ENCODE assay signal across 18 cellular contexts in genomic region chr4:81436928-81437327, GRCh38. TPM values are rescaled to one million over a fixed set of nuclear protein-coding genes. Genes with fewer than 3 reads are reported as not detected.
A peak's percentile ranks its signal among the peaks of the same experiment; 100 is the strongest.
DNase-seq lines count a peak whose midpoint lies in the region; ATAC-seq, FAIRE-seq and TF ChIP-seq lines count a peak whose summit lies in the region.
"Had no signal": no experiment of that assay in that cellular context is flagged by ENCODE, and none has a peak within 500 bp of the region (broad histone marks: within the 10 kb centered on the region; RNA-seq: fewer than 3 reads in every experiment).

No MANE protein-coding gene starts in this region.

- H3K4me3 ChIP-seq in GM12878 (no peak overlapping the region), keratinocyte (ENCODE audit: control insufficient read depth in 2 of 3, extremely low read depth in 1 of 3, insufficient read depth in 2 of 3, low read depth in 1 of 3, low read length in 3 of 3) (no peak overlapping the region), suprapubic skin (no peak overlapping the region), SJCRH30 (no peak overlapping the region), SK-N-SH (ENCODE audit: low read depth in 2 of 2, low read length in 1 of 2) (no peak overlapping the region)
- H3K4me3 ChIP-seq: BLaER1 had no signal

- POLR2A ChIA-PET in GM12878 (lab: Charles Lee) = no interaction called here
- POLR2A ChIA-PET in SK-N-SH (lab: Yijun Ruan, JAX) = no interaction called here

- H3K4me1 ChIP-seq in GM12878 (ENCODE audit: control insufficient read depth, insufficient read depth, low read length) (no peaks in the 10 kb centered on the region), keratinocyte (ENCODE audit: control insufficient read depth, extremely low read depth, insufficient read depth, low read length) (peaks cover 19% of the 10 kb centered on the region), suprapubic skin (peaks cover 23% of the 10 kb centered on the region), SJCRH30 (no peaks in the 10 kb centered on the region), SK-N-SH (ENCODE audit: control insufficient read depth in 1 of 2, insufficient read depth in 2 of 2, low read depth in 1 of 2, low read length in 1 of 2) (no peaks in the 10 kb centered on the region)
- H3K4me1 ChIP-seq: BLaER1 had no signal

- TF ChIP-seq EP300 in GM12878 (IDR thresholded peaks at IDR 0.05; ENCODE audit: borderline replicate concordance in 1 of 2, control insufficient read depth in 1 of 2, low read depth in 2 of 2, low read length in 2 of 2) = no peak
- TF ChIP-seq EP300 in suprapubic skin (IDR thresholded peaks at IDR 0.05) = no peak
- TF ChIP-seq EP300 in SK-N-SH (IDR thresholded peaks at IDR 0.05; ENCODE audit: borderline replicate concordance in 1 of 2, low read depth in 1 of 2, low read length in 1 of 2) = no peak

- no peaks in the 10 kb centered on the region for H3K9me2 ChIP-seq in SK-N-SH

- H2AFZ ChIP-seq in GM12878 (ENCODE audit: control insufficient read depth, low read depth, low read length) = no peak overlapping the region
- peak overlapping the region; percentile 69 for H2AFZ ChIP-seq in keratinocyte (ENCODE audit: control insufficient read depth, low read length)
- no peak overlapping the region for H2AFZ ChIP-seq in SK-N-SH (ENCODE audit: low read depth)

- H3K9me3 ChIP-seq in GM12878 (replicated peaks; ENCODE audit: control insufficient read depth, insufficient read depth, low read length) (no peaks in the 10 kb centered on the region), keratinocyte (ENCODE audit: control insufficient read depth, low read depth, low read length) (no peaks in the 10 kb centered on the region), suprapubic skin (no peaks in the 10 kb centered on the region), SJCRH30 (replicated peaks) (no peaks in the 10 kb centered on the region), SK-N-SH (no peaks in the 10 kb centered on the region)
- H3K9me3 ChIP-seq: BLaER1 had no signal

- H3K9me1 ChIP-seq in keratinocyte (ENCODE audit: control insufficient read depth, extremely low read depth, insufficient read depth, low read length) = no peaks in the 10 kb centered on the region

- no peak for ATAC-seq in GM12878
- no peak for ATAC-seq in GM18502 (IDR thresholded peaks at IDR 0.05; ENCODE audit: poor library complexity, unreplicated experiment)
- ATAC-seq: HCT116 had no signal

- in situ Hi-C loops in GM12878 (cut with MboI) = no loop called here

- TF ChIP-seq POLR2A in GM12878 (IDR thresholded peaks at IDR 0.05; ENCODE audit: low read depth, low read length) = no peak
- no peak for TF ChIP-seq POLR2A in suprapubic skin (IDR thresholded peaks at IDR 0.05)

- H3K36me3 ChIP-seq in GM12878 (ENCODE audit: control insufficient read depth in 2 of 2, insufficient read depth in 2 of 2, low read length in 1 of 2) (no peaks in the 10 kb centered on the region), keratinocyte (ENCODE audit: control insufficient read depth in 2 of 2, extremely low read depth in 1 of 2, insufficient read depth in 2 of 2, low read length in 2 of 2) (no peaks in the 10 kb centered on the region), suprapubic skin (peaks cover 71% of the 10 kb centered on the region), SJCRH30 (no peaks in the 10 kb centered on the region), SK-N-SH (replicated peaks in 1 of 2; ENCODE audit: control insufficient read depth in 1 of 2, insufficient read depth in 2 of 2, low read length in 1 of 2) (no peaks in the 10 kb centered on the region)

- dilution Hi-C loops in keratinocyte (cut with MboI; ENCODE audit: extremely low pct_ligation_motif_present, low sequenced_read_pairs) = no loop called here

- RAD21 ChIA-PET in GM12878 (lab: Charles Lee; ENCODE audit: unreplicated experiment) = no interaction called here

- no peaks in the 10 kb centered on the region for H3K27me3 ChIP-seq in GM12878 (replicated peaks in 1 of 2; ENCODE audit: control insufficient read depth in 2 of 2, insufficient read depth in 2 of 2, low read length in 1 of 2)
- H3K27me3 ChIP-seq in keratinocyte (ENCODE audit: control insufficient read depth, extremely low read depth, insufficient read depth, low read length) = no peaks in the 10 kb centered on the region
- H3K27me3 ChIP-seq in suprapubic skin = no peaks in the 10 kb centered on the region
- no peaks in the 10 kb centered on the region for H3K27me3 ChIP-seq in SJCRH30
- H3K27me3 ChIP-seq in SK-N-SH (ENCODE audit: insufficient read depth) = no peaks in the 10 kb centered on the region; the same call in 1 of the 2 replicates
- H3K27me3 ChIP-seq: BLaER1 had no signal

- no TSS peak for BruUV-seq in GM12878 (replicated peaks; lab: Mats Ljungman, UMichigan)

- H4K20me1 ChIP-seq in GM12878 (ENCODE audit: control insufficient read depth, insufficient read depth) (no peaks in the 10 kb centered on the region), keratinocyte (ENCODE audit: control insufficient read depth, extremely low read depth, insufficient read depth, low read length) (no peaks in the 10 kb centered on the region), SK-N-SH (ENCODE audit: insufficient read depth) (no peaks in the 10 kb centered on the region)
- H4K20me1 ChIP-seq: BLaER1 had no signal

- intact Hi-C loops in GM12878 (cut with micrococcal nuclease; ENCODE audit: unreplicated experiment) = no loop called here

- H3F3A ChIP-seq in SK-N-SH (replicated peaks; ENCODE audit: insufficient read depth) = no peaks in the 10 kb centered on the region

- TF ChIP-seq CTCF in D721Med (IDR thresholded peaks at IDR 0.05; ENCODE audit: insufficient read depth, missing control alignments) (no peak), GM12878 (IDR thresholded peaks at IDR 0.05 in 2 of 3, conservative IDR thresholded peaks at IDR 0.05 in 1 of 3; ENCODE audit: control insufficient read depth in 2 of 3, extremely low read depth in 1 of 3, insufficient read depth in 1 of 3, low read depth in 3 of 3, low read length in 3 of 3) (no peak), keratinocyte (optimal IDR thresholded peaks at IDR 0.05 in 1 of 3, IDR thresholded peaks at IDR 0.05 in 1 of 3, conservative IDR thresholded peaks at IDR 0.05 in 1 of 3; ENCODE audit: extremely low read depth in 1 of 3, insufficient read depth in 2 of 3, low read length in 3 of 3) (no peak), suprapubic skin (IDR thresholded peaks at IDR 0.05) (no peak), SK-N-SH (IDR thresholded peaks at IDR 0.05) (no peak)

- WGBS in GM12878 (ENCODE audit: insufficient coverage, insufficient replicate concordance, low lambda C conversion rate, missing lambda C conversion rate) = 0% methylated on average over 3 of the region's 3 CpGs
- 63% methylated on average over 3 of the region's 3 CpGs for WGBS in suprapubic skin
- 9% methylated on average over 3 of the region's 3 CpGs for WGBS in SK-N-SH (ENCODE audit: low lambda C conversion rate)

- peak; percentile 16 for FAIRE-seq in D721Med (lab: Jason Lieb, UNC)
- peak; percentile 65 for FAIRE-seq in GM12878 (lab: Jason Lieb, UNC)
- no peak for FAIRE-seq in keratinocyte (lab: Jason Lieb, UNC)
- FAIRE-seq: HTR-8/SVneo had no signal

- no peak overlapping the region for H3K27ac ChIP-seq in GM12878 (ENCODE audit: control insufficient read depth, insufficient read depth)
- peak overlapping the region; percentile 70 for H3K27ac ChIP-seq in keratinocyte (ENCODE audit: control insufficient read depth, insufficient read depth, low read length)
- peak overlapping the region; percentile 67 for H3K27ac ChIP-seq in suprapubic skin
- no peak overlapping the region for H3K27ac ChIP-seq in SJCRH30
- no peak overlapping the region for H3K27ac ChIP-seq in SK-N-SH (ENCODE audit: low read depth in 2 of 2, low read length in 1 of 2)
- H3K27ac ChIP-seq: BLaER1 had no signal

- no peak for TF ChIP-seq RAD21 in GM12878 (IDR thresholded peaks at IDR 0.05; ENCODE audit: insufficient read depth, low read depth, low read length)
- no peak for TF ChIP-seq RAD21 in SK-N-SH (IDR thresholded peaks at IDR 0.05; ENCODE audit: low read length)

- H3K9ac ChIP-seq in GM12878 (ENCODE audit: control insufficient read depth, insufficient read depth, low read length) = no peak overlapping the region
- H3K9ac ChIP-seq in keratinocyte (ENCODE audit: control insufficient read depth, extremely low read depth, insufficient read depth, low read length) = no peak overlapping the region
- no peak overlapping the region for H3K9ac ChIP-seq in SK-N-SH
- H3K9ac ChIP-seq: BLaER1 had no signal

- no peak overlapping the region for H3K4me2 ChIP-seq in GM12878 (ENCODE audit: control insufficient read depth, insufficient read depth)
- peak overlapping the region; percentile 25 for H3K4me2 ChIP-seq in keratinocyte (ENCODE audit: control insufficient read depth, extremely low read depth, insufficient read depth, low read depth, low read length)
- H3K4me2 ChIP-seq in SK-N-SH = no peak overlapping the region
- H3K4me2 ChIP-seq: BLaER1 had no signal

- DNase-seq in D721Med (ENCODE audit: insufficient read length, low spot score) (no peak), GM12878 (ENCODE audit: low read depth, low spot score) (no peak), keratinocyte (ENCODE audit: low read depth, low spot score) (no peak), suprapubic skin (ENCODE audit: low spot score in 2 of 2) (no peak), SJCRH30 (no peak), SK-N-SH (no peak)
- DNase-seq: 8988T; CD4-positive, alpha-beta memory T cell; DMS79 treated with DMSO at 0.1 percent for 48 hours; GF-D8; GOT3; H7; HFFc6 had no signal

- SMC1A ChIA-PET in GM12878 (lab: Charles Lee; ENCODE audit: uncharacterized antibody, unreplicated experiment) = interaction anchor here (1.0 to 1.1 kb wide), 2 partner anchors 9 to 257 kb away, joined by 3 read pairs; no protein-coding TSS in a partner anchor

- CTCF ChIA-PET in GM12878 (lab: Yijun Ruan, JAX) = interaction anchor here (1.2 kb wide), 2 partner anchors 9 to 31 kb away, joined by 5 to 6 read pairs; no protein-coding TSS in a partner anchor
- CTCF ChIA-PET in SK-N-SH (lab: Yijun Ruan, JAX) = interaction anchor here (1.3 to 1.5 kb wide), 2 partner anchors 30 to 831 kb away, joined by 3 to 6 read pairs; no protein-coding TSS in a partner anchor

- H3K79me2 ChIP-seq in GM12878 (ENCODE audit: control insufficient read depth, insufficient read depth, low read length) (no peaks in the 10 kb centered on the region), keratinocyte (ENCODE audit: control insufficient read depth, insufficient read depth, low read length) (no peaks in the 10 kb centered on the region), SK-N-SH (ENCODE audit: insufficient read depth) (no peaks in the 10 kb centered on the region)

RNA-seq across cellular contexts. Expression of gene RASGEF1B, which starts 34.8 kb away (rescaled TPM):
- total RNA-seq in GM12878 (2013; cell fraction: nucleolus; rRNA removed) = 0.23 and 0.76 TPM in 2 replicates
- total RNA-seq in GM12878 (2014; rRNA removed) (0.06 TPM in 1 of 2 replicates, not detected in the other), GM12878 (2014; rRNA removed; fragmentation: Illumina TruSeq; extraction: Trizol) (0.13 and 0.18 TPM in 2 replicates), GM12878 (2021) (0.15 and 0.19 TPM in 2 replicates), suprapubic skin (100 to 1,000 TPM in 1 of 4 donors, 10 to 100 TPM in 3; 32.4 to 106 (median 63.0) TPM)
- not detected for polyA plus RNA-seq in GM12878 (2011; ENCODE audit: low read depth)
- polyA plus RNA-seq in GM12878 (2011; rRNA removed) (0.09 and 0.10 TPM in 2 replicates), GM12878 (2014; fragmentation: Illumina TruSeq; extraction: Trizol) (0.03 and 0.27 TPM in 2 replicates), GM12878 (2014; fragmentation: Nextera tagmentation; extraction: Ambion mirVana) (not detected), GM12878 (2014; rRNA removed) (0.06 TPM in 1 of 2 replicates, not detected in the other), GM12878 (2016; fragmentation: Nextera tagmentation; extraction: Ambion mirVana) (under 1 TPM; 0.10 to 0.24 TPM), keratinocyte (0.45 to 0.98 TPM (median 0.68 TPM) in 3 replicates), SK-N-SH (2012; rRNA removed) (not detected in 2 replicates)
- polyA plus RNA-seq in GM12878 (2011; cell fraction: cytosol; rRNA removed) = 0.03 and 0.10 TPM in 2 replicates
- polyA plus RNA-seq in GM12878 (2011; cell fraction: nucleus; rRNA removed) = 0.06 TPM in 1 of 2 replicates, not detected in the other
- polyA plus RNA-seq in GM12878 (2012) = 0.15 and 0.20 TPM in 2 replicates
- polyA minus RNA-seq in GM12878 (2011; rRNA and poly(A)+ RNA removed) = 0.21 and 0.29 TPM in 2 replicates
- polyA minus RNA-seq in GM12878 (2011; cell fraction: cytosol; rRNA and poly(A)+ RNA removed) = not detected in 2 replicates
- polyA minus RNA-seq in GM12878 (2011; cell fraction: nucleus; rRNA and poly(A)+ RNA removed) = 0.12 and 0.29 TPM in 2 replicates
- 31.2 TPM for polyA plus RNA-seq in keratinocyte (2011; ENCODE audit: low read depth)
- 0.60 and 0.64 TPM in 2 replicates for polyA plus RNA-seq in keratinocyte (2011; cell fraction: cytosol; rRNA removed)
- 1.3 TPM in 2 replicates for polyA plus RNA-seq in keratinocyte (2011; cell fraction: nucleus; rRNA removed)
- 0.34 and 21.1 TPM in 2 replicates for polyA plus RNA-seq in keratinocyte (2012; ENCODE audit: low replicate concordance)
- polyA minus RNA-seq in keratinocyte = 0.33 to 3.0 TPM (median 2.8 TPM) in 3 replicates
- polyA minus RNA-seq in keratinocyte (2011; cell fraction: cytosol; rRNA and poly(A)+ RNA removed) = not detected
- polyA minus RNA-seq in keratinocyte (2011; cell fraction: nucleus; rRNA and poly(A)+ RNA removed) = 6.0 and 8.6 TPM in 2 replicates
- 0.10 and 0.28 TPM in 2 replicates for total RNA-seq in SJCRH30 (2014; rRNA removed; shearing (Covaris generic))
- not detected in 2 replicates for polyA plus RNA-seq in SK-N-SH (2012; cell fraction: cytosol; rRNA removed)
- polyA plus RNA-seq in SK-N-SH (2012; cell fraction: nucleus; rRNA removed) = not detected in 2 replicates
- total RNA-seq: HFFc6 had no signal
- polyA plus RNA-seq: AG04450 had no signal

Comparison
In these comparisons a context has a peak if more than half of its experiments do, and no peak if none do; other contexts are left out.
1. H3K27ac ChIP-seq: peak in keratinocyte (single experiment) and suprapubic skin (single experiment); none in GM12878 (single experiment), SJCRH30 (single experiment) and SK-N-SH (0 of 2).
2. RNA of gene RASGEF1B, which starts 34.8 kb away (total RNA-seq): 32.4 to 106 TPM in suprapubic skin; 0.06 to 0.76 TPM in GM12878 and 0.10 to 0.28 TPM in SJCRH30; every median in the first group is over 10 times any median in the second.